In the genomic region with DNA sequence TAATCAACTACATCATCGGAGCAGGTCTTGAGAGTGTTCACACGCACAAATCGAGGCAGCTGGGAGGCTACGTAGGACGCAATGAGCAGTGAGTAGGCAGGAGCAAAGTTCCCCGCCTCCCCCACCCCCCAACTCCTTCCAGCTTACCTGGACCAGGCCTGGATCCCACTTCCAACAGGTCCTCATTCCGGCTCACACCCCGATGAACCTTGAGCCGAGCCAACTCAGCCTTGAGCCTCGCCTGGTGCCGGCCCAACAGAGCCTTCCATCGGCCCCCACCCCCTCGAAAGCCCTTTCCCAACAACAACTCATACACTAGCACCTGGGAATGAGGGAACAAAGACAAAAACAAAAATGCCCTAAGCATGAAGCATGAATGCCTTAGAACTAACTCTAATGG, we compare ENCODE assay signal across 8 cellular contexts. TPM values are rescaled to one million over a fixed set of nuclear protein-coding genes. Genes with fewer than 3 reads are reported as not detected.
DNase-seq lines count a peak whose midpoint lies in the region; ATAC-seq and TF ChIP-seq lines count a peak whose summit lies in the region.

No MANE protein-coding gene starts in this region.

- H3K9me2 ChIP-seq in SU-DHL-6 (replicated peaks; ENCODE audit: insufficient read depth, low read length), result no peaks in the 10 kb centered on the region

- no peaks in the 10 kb centered on the region for H4K20me1 ChIP-seq in SU-DHL-6 (ENCODE audit: low read depth, low read length)

- peak overlapping the region; percentile 95 for H3K4me3 Mint-ChIP-seq in activated CD4-positive, alpha-beta T cell treated with anti-CD3 and anti-CD28 coated beads, Interleukin-2, amount 10 ng/mL, durations not matched to agents 7 days and 5 days
- H3K4me3 Mint-ChIP-seq in stimulated activated memory B cell treated with anti-CD40 and anti-IgM and Interleukin-4, amounts not matched to agents 10 μg/mL and 1 μg/mL and 100 μg/mL, for 72 hours, result peak overlapping the region; percentile 100

- TF ChIP-seq CTCF in SU-DHL-6 (IDR thresholded peaks at IDR 0.05; ENCODE audit: insufficient read depth, low read length, poor library complexity, severe bottlenecking), result no peak

- DNase-seq in activated CD4-positive, alpha-beta T cell treated with anti-CD3 and anti-CD28 coated beads, Interleukin-2, amount 10 ng/mL, durations not matched to agents 7 days and 5 days, result no peak
- no peak for DNase-seq in activated CD4-positive, alpha-beta T cell treated with anti-CD3 and anti-CD28 coated beads for 48 hours
- no peak for DNase-seq in NCI-H1694 treated with DMSO at 0.1 percent for 48 hours (lab: John Stamatoyannopoulos, UW)
- DNase-seq in NCI-H1105 (lab: John Stamatoyannopoulos, UW), result no peak

- POLR2A ChIA-PET in activated CD4-positive, alpha-beta T cell treated with anti-CD3 and anti-CD28 coated beads, Interleukin-2, amount 10 ng/mL, durations not matched to agents 7 days and 5 days (lab: Charles Lee), result no interaction called here

- H3K4me2 ChIP-seq in SU-DHL-6 (ENCODE audit: low read depth, low read length, poor library complexity, severe bottlenecking), result peak overlapping the region; percentile 63

- H3K36me3 ChIP-seq in SU-DHL-6 (ENCODE audit: low read length), result no peaks in the 10 kb centered on the region

- no peak overlapping the region for H3K27ac ChIP-seq in SU-DHL-6 (ENCODE audit: low read depth, low read length)

- CTCF ChIA-PET in activated CD4-positive, alpha-beta T cell treated with anti-CD3 and anti-CD28 coated beads, Interleukin-2, amount 10 ng/mL, durations not matched to agents 7 days and 5 days (lab: Charles Lee), result interaction anchor here (0.6 kb wide), 1 partner anchor 581 kb away, joined by 3 read pairs; no protein-coding TSS in a partner anchor

- no peaks in the 10 kb centered on the region for H3K27me3 Mint-ChIP-seq in activated CD4-positive, alpha-beta T cell treated with anti-CD3 and anti-CD28 coated beads, Interleukin-2, amount 10 ng/mL, durations not matched to agents 7 days and 5 days
- no peaks in the 10 kb centered on the region for H3K27me3 Mint-ChIP-seq in stimulated activated memory B cell treated with anti-CD40 and anti-IgM and Interleukin-4, amounts not matched to agents 10 μg/mL and 1 μg/mL and 100 μg/mL, for 72 hours

- H3K9me3 ChIP-seq in SU-DHL-6 (ENCODE audit: insufficient read depth, low read length), result no peaks in the 10 kb centered on the region

- peaks cover 25% of the 10 kb centered on the region for H3K79me2 ChIP-seq in SU-DHL-6 (ENCODE audit: insufficient read depth, low read length)

- no peaks in the 10 kb centered on the region for H3K27me3 ChIP-seq in SU-DHL-6 (ENCODE audit: low read length)

- ATAC-seq in stimulated activated memory B cell treated with anti-CD40 and anti-IgM and Interleukin-4, amounts not matched to agents 10 μg/mL and 1 μg/mL and 100 μg/mL, for 72 hours, result no peak
- ATAC-seq in HG02840 (IDR thresholded peaks at IDR 0.05; ENCODE audit: low FRiP score, unreplicated experiment), result no peak

- H3K4me3 ChIP-seq in SU-DHL-6 (ENCODE audit: insufficient read depth, low read length, poor library complexity, severe bottlenecking), result peak overlapping the region; percentile 86
- peak overlapping the region; percentile 76 for H3K4me3 ChIP-seq in iPS-11a (ENCODE audit: low read depth, low read length)

- peaks cover 31% of the 10 kb centered on the region for H3K4me1 Mint-ChIP-seq in activated CD4-positive, alpha-beta T cell treated with anti-CD3 and anti-CD28 coated beads, Interleukin-2, amount 10 ng/mL, durations not matched to agents 7 days and 5 days
- H3K4me1 Mint-ChIP-seq in stimulated activated memory B cell treated with anti-CD40 and anti-IgM and Interleukin-4, amounts not matched to agents 10 μg/mL and 1 μg/mL and 100 μg/mL, for 72 hours, result peaks cover 38% of the 10 kb centered on the region

- H3K36me3 Mint-ChIP-seq in activated CD4-positive, alpha-beta T cell treated with anti-CD3 and anti-CD28 coated beads, Interleukin-2, amount 10 ng/mL, durations not matched to agents 7 days and 5 days (ENCODE audit: low read depth), result peaks cover 36% of the 10 kb centered on the region
- H3K36me3 Mint-ChIP-seq in stimulated activated memory B cell treated with anti-CD40 and anti-IgM and Interleukin-4, amounts not matched to agents 10 μg/mL and 1 μg/mL and 100 μg/mL, for 72 hours, result peaks cover 46% of the 10 kb centered on the region

- H3F3A ChIP-seq in SU-DHL-6 (ENCODE audit: insufficient read depth), result no peaks in the 10 kb centered on the region

- H3K9ac ChIP-seq in SU-DHL-6 (ENCODE audit: low read length), result peak overlapping the region; percentile 75

- peak overlapping the region; percentile 70 for H3K27ac Mint-ChIP-seq in activated CD4-positive, alpha-beta T cell treated with anti-CD3 and anti-CD28 coated beads, Interleukin-2, amount 10 ng/mL, durations not matched to agents 7 days and 5 days
- peak overlapping the region; percentile 98 for H3K27ac Mint-ChIP-seq in stimulated activated memory B cell treated with anti-CD40 and anti-IgM and Interleukin-4, amounts not matched to agents 10 μg/mL and 1 μg/mL and 100 μg/mL, for 72 hours

- H3K9me3 Mint-ChIP-seq in activated CD4-positive, alpha-beta T cell treated with anti-CD3 and anti-CD28 coated beads, Interleukin-2, amount 10 ng/mL, durations not matched to agents 7 days and 5 days, result no peaks in the 10 kb centered on the region
- no peaks in the 10 kb centered on the region for H3K9me3 Mint-ChIP-seq in stimulated activated memory B cell treated with anti-CD40 and anti-IgM and Interleukin-4, amounts not matched to agents 10 μg/mL and 1 μg/mL and 100 μg/mL, for 72 hours

- no peak overlapping the region for H2AFZ ChIP-seq in SU-DHL-6 (ENCODE audit: low read depth, low read length, severe bottlenecking)

RNA-seq across cellular contexts. Expression of a gene that starts 1.2 kb away (rescaled TPM):
- total RNA-seq in activated CD4-positive, alpha-beta T cell treated with anti-CD3 and anti-CD28 coated beads, Interleukin-2, amount 10 ng/mL, durations not matched to agents 7 days and 5 days, result 10 to 100 TPM; 50.9 to 63.2 TPM

RNA-seq across cellular contexts. Expression of a gene that starts 20.4 kb away (rescaled TPM):
- not detected for total RNA-seq in activated CD4-positive, alpha-beta T cell treated with anti-CD3 and anti-CD28 coated beads, Interleukin-2, amount 10 ng/mL, durations not matched to agents 7 days and 5 days

RNA-seq across cellular contexts. Expression of a gene that starts 20.5 kb away (rescaled TPM):
- not detected for total RNA-seq in activated CD4-positive, alpha-beta T cell treated with anti-CD3 and anti-CD28 coated beads, Interleukin-2, amount 10 ng/mL, durations not matched to agents 7 days and 5 days
